ENCODE assay signal across 16 cellular contexts in the genomic region with DNA sequence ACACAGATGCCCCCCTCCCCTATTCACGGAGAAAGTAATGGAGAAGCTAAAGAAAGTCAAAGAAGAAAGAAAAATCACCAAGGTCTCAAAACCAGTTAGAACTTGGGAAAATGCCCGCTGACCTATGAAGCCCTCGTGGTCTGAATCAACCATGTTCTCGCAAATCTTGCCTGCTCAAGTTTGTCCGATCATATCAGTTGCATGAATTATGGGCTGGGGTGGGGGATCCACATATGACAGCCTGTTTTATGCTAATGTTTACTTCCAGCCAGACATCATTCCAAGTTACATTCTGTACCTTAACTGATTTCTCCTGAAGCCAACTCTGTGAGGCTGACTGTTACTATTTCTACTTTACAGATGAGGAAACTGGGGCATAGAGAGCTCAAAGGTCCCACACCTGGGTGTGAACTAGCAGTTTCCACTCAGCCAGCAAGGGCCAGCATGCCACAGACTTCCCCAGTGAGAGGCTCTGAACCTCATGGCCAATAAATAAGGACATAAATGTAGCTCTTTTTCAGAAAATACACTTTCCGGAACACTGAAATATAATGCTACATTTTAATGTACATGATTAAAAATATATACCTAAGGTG. TPM values are rescaled to one million over a fixed set of nuclear protein-coding genes. Genes with fewer than 3 reads are reported as not detected.
DNase-seq lines count a peak whose midpoint lies in the region; ATAC-seq and TF ChIP-seq lines count a peak whose summit lies in the region.
"Had no signal": no experiment of that assay in that cellular context is flagged by ENCODE, and none has a peak within 500 bp of the region (broad histone marks: within the 10 kb centered on the region; RNA-seq: fewer than 3 reads in every experiment).

No MANE protein-coding gene starts in this region.

- peak overlapping the region; percentile 47 to 96 (median 95) for H3K4me3 Mint-ChIP-seq in CD8-positive, alpha-beta memory T cell
- peak overlapping the region; percentile 54 to 98 (median 96) for H3K4me3 Mint-ChIP-seq in IgD-negative memory B cell
- H3K4me3 Mint-ChIP-seq in nephron, result peak overlapping the region; percentile 71 to 91 (median 73)

- H3K36me3 ChIP-seq in CD8-positive, alpha-beta memory T cell (ENCODE audit: insufficient read depth, low read length), result no peaks in the 10 kb centered on the region

- POLR2A ChIA-PET in CD8-positive, alpha-beta memory T cell (lab: Charles Lee), result interaction anchor here (0.6 kb wide), 1 partner anchor 46 kb away, joined by 3 read pairs; no protein-coding TSS in a partner anchor

- H3K27ac Mint-ChIP-seq in CD8-positive, alpha-beta memory T cell, result peak overlapping the region; percentile 43 to 98 (median 85)
- H3K27ac Mint-ChIP-seq in IgD-negative memory B cell (peak overlapping the region; percentile 89 to 99 (median 98)), nephron (no peak overlapping the region)

- H3K27me3 Mint-ChIP-seq in CD8-positive, alpha-beta memory T cell, result peaks cover 0 to 7% of the 10 kb centered on the region in 2 donors
- H3K27me3 Mint-ChIP-seq in IgD-negative memory B cell (no peaks in the 10 kb centered on the region), nephron (ENCODE audit: low read depth) (no peaks in the 10 kb centered on the region)

- ATAC-seq in HG03521 (IDR thresholded peaks at IDR 0.05; ENCODE audit: unreplicated experiment), result no peak
- no peak for ATAC-seq in GM18858 (IDR thresholded peaks at IDR 0.05; ENCODE audit: unreplicated experiment)
- ATAC-seq: activated CD4-positive, CD25-positive, alpha-beta regulatory T cell treated with anti-CD3 and anti-CD28 coated beads, Interleukin-2, amount 50 U/mL, for 24 hours; HCT116; left lobe of liver had no signal

- peaks cover 73% of the 10 kb centered on the region for H3K4me1 ChIP-seq in CD8-positive, alpha-beta memory T cell (ENCODE audit: insufficient read depth, low read length)

- H3K4me1 Mint-ChIP-seq in CD8-positive, alpha-beta memory T cell, result peaks cover 63 to 83% (median 83%) of the 10 kb centered on the region in 3 donors
- peaks cover 41 to 69% (median 61%) of the 10 kb centered on the region in 3 donors for H3K4me1 Mint-ChIP-seq in IgD-negative memory B cell
- peaks cover 34% of the 10 kb centered on the region for H3K4me1 Mint-ChIP-seq in nephron

- peaks cover 0 to 3% (median 0%) of the 10 kb centered on the region in 5 donors for H3K9me3 Mint-ChIP-seq in CD8-positive, alpha-beta memory T cell
- H3K9me3 Mint-ChIP-seq in IgD-negative memory B cell, result no peaks in the 10 kb centered on the region
- H3K9me3 Mint-ChIP-seq in nephron, result no peaks in the 10 kb centered on the region

- peak overlapping the region; percentile 21 for H3K4me3 ChIP-seq in CD8-positive, alpha-beta memory T cell (ENCODE audit: low read length)
- H3K4me3 ChIP-seq: hepatocyte had no signal

- CTCF ChIA-PET in CD8-positive, alpha-beta memory T cell (lab: Charles Lee), result interaction anchor here (1.0 to 5.9 kb wide), 3 partner anchors 34 to 327 kb away, joined by 3 to 37 read pairs (median 3); a partner anchor contains a TSS

- no peak overlapping the region for H3K27ac ChIP-seq in CD8-positive, alpha-beta memory T cell (ENCODE audit: low read depth, low read length)
- H3K27ac ChIP-seq: hepatocyte had no signal

- TF ChIP-seq CTCF in nephron (IDR thresholded peaks at IDR 0.05; ENCODE audit: unreplicated experiment in 3 of 3), result no peak

- peaks cover 0 to 34% (median 4%) of the 10 kb centered on the region in 3 donors for H3K36me3 Mint-ChIP-seq in CD8-positive, alpha-beta memory T cell
- H3K36me3 Mint-ChIP-seq in IgD-negative memory B cell (peaks cover 8% of the 10 kb centered on the region), nephron (ENCODE audit: low read depth) (peaks cover 29% of the 10 kb centered on the region)

- no peak for DNase-seq in CD8-positive, alpha-beta memory T cell
- DNase-seq in amniotic epithelial cell (ENCODE audit: low read depth) (peak; percentile 64), NCI-H446 treated with DMSO at 0.1 percent for 48 hours (lab: John Stamatoyannopoulos, UW) (no peak)
- no peak for DNase-seq in activated CD4-positive, CD25-positive, alpha-beta regulatory T cell treated with anti-CD3 and anti-CD28 coated beads, Interleukin-2, amount 50 U/mL, for 72 hours
- DNase-seq: GF-D8, NCI-H1048, NCI-H226, occipital lobe had no signal

- H3K27me3 ChIP-seq in CD8-positive, alpha-beta memory T cell (ENCODE audit: insufficient read depth, low read length, poor library complexity, severe bottlenecking), result no peaks in the 10 kb centered on the region
- H3K27me3 ChIP-seq: hepatocyte had no signal

- no peaks in the 10 kb centered on the region for H3K9me3 ChIP-seq in CD8-positive, alpha-beta memory T cell (ENCODE audit: low read length)

RNA-seq across cellular contexts. Expression of a gene that starts 2.1 kb away (rescaled TPM):
- total RNA-seq in CD8-positive, alpha-beta memory T cell, result 10 to 100 TPM; 22.3 to 27.6 TPM
- 232 TPM for polyA plus RNA-seq in CD8-positive, alpha-beta memory T cell
- polyA plus RNA-seq in IgD-negative memory B cell, result 708 TPM

RNA-seq across cellular contexts. Expression of a gene that starts 45.0 kb away (rescaled TPM):
- total RNA-seq in CD8-positive, alpha-beta memory T cell, result 10 to 100 TPM; 26.4 to 29.5 TPM
- polyA plus RNA-seq in CD8-positive, alpha-beta memory T cell, result 6.8 TPM
- polyA plus RNA-seq in IgD-negative memory B cell, result 4.4 TPM

Comparison
In these comparisons a context has a peak if more than half of its experiments do, and no peak if none do; other contexts are left out.
1. H3K27ac Mint-ChIP-seq: peak in CD8-positive, alpha-beta memory T cell (8 of 8) and IgD-negative memory B cell (3 of 3); none in nephron (0 of 3).
2. Peak in every context shown above with its lines, with median percentiles within 50 percentile points of each other: H3K4me3 Mint-ChIP-seq.